Comparison of ENCODE assay signal across 30 cellular contexts in genomic region chr7:110604206-110604605, GRCh38.
"Had no signal": no experiment of that assay in that cellular context is flagged by ENCODE, and none has a peak within 500 bp of the region (broad histone marks: within the 10 kb centered on the region; RNA-seq: fewer than 3 reads in every experiment).

No MANE protein-coding gene starts in this region.

- H3K27me3 ChIP-seq: MG63 had no signal

- H3K27ac ChIP-seq: KMS-11 had no signal

- DNase-seq: Karpas-422, Kasumi-1, MG63, MM.1S, MV-4-11, NCI-H1048, NCI-H1092, NCI-H1092 treated with DMSO at 0.1 percent for 48 hours, NCI-H1105, NCI-H1105 treated with DMSO at 0.1 percent for 48 hours, NCI-H1417, NCI-H1417 treated with DMSO at 0.1 percent for 48 hours, NCI-H1436, NCI-H1436 treated with DMSO at 0.1 percent for 48 hours, NCI-H146, NCI-H1694, NCI-H187, NCI-H187 treated with DMSO at 0.1 percent for 48 hours, NCI-H1930, NCI-H2029, NCI-H2029 treated with DMSO at 0.1 percent for 48 hours, NCI-H2081, NCI-H2081 treated with DMSO at 0.1 percent for 48 hours, NCI-H2107, NCI-H2227 treated with DMSO at 0.1 percent for 48 hours, NCI-H226, NCI-H345, NCI-H446 treated with DMSO at 0.1 percent for 48 hours, NCI-H510A had no signal

- H3K4me2 ChIP-seq: KMS-11 had no signal

- H3K4me3 ChIP-seq: MG63 had no signal

- H3K9ac ChIP-seq: KMS-11 had no signal

- H3K36me3 ChIP-seq: MG63 had no signal

- H3K9me3 ChIP-seq: MG63 had no signal
